ENCODE assay signal across 12 cellular contexts in genomic region chrX:87409113-87409841, GRCh38.
A peak's percentile ranks its signal among the peaks of the same experiment; 100 is the strongest.
DNase-seq lines count a peak whose midpoint lies in the region; ATAC-seq, FAIRE-seq and TF ChIP-seq lines count a peak whose summit lies in the region.
"Had no signal": no experiment of that assay in that cellular context is flagged by ENCODE, and none has a peak within 500 bp of the region (broad histone marks: within the 10 kb centered on the region; RNA-seq: fewer than 3 reads in every experiment).

No MANE protein-coding gene starts in this region.

- H3K4me2 ChIP-seq in GM23338 = no peak overlapping the region

- WGBS in body of pancreas, 2 donors = 20 to 21% methylated on average over 4 to 6 of the region's 7 CpGs
- WGBS in testis, 2 donors = 22 to 33% methylated on average over 7 of the region's 7 CpGs

- H3K9ac ChIP-seq in kidney (ENCODE audit: low read length in 2 of 2) = no peak overlapping the region

- no peaks in the 10 kb centered on the region for H3K9me3 ChIP-seq in body of pancreas
- no peaks in the 10 kb centered on the region for H3K9me3 ChIP-seq in kidney (ENCODE audit: control insufficient read depth in 1 of 2, low read length in 2 of 2)
- no peaks in the 10 kb centered on the region for H3K9me3 ChIP-seq in testis
- H3K9me3 ChIP-seq in CD4-positive, alpha-beta T cell (ENCODE audit: control insufficient read depth, low read length) = no peaks in the 10 kb centered on the region
- no peaks in the 10 kb centered on the region for H3K9me3 ChIP-seq in gastrocnemius medialis

- no peak overlapping the region for H3K27ac Mint-ChIP-seq in CD4-positive, alpha-beta T cell
- no peak overlapping the region for H3K27ac Mint-ChIP-seq in GM23338
- H3K27ac Mint-ChIP-seq: activated B cell treated with CpG ODN at 0.5 μM for 24 hours, memory B cell had no signal

- CTCF ChIA-PET in CD4-positive, alpha-beta T cell (lab: Charles Lee) = no interaction called here

- H3K4me1 ChIP-seq in body of pancreas (peaks cover 5% of the 10 kb centered on the region), kidney (ENCODE audit: control insufficient read depth in 1 of 2, insufficient read depth in 1 of 2, low read depth in 1 of 2, low read length in 2 of 2) (peaks cover 0 to 3% of the 10 kb centered on the region in 2 donors), testis (no peaks in the 10 kb centered on the region), gastrocnemius medialis (no peaks in the 10 kb centered on the region), GM23338 (ENCODE audit: insufficient read depth) (no peaks in the 10 kb centered on the region)

- no peaks in the 10 kb centered on the region for H3K27me3 Mint-ChIP-seq in CD4-positive, alpha-beta T cell
- H3K27me3 Mint-ChIP-seq in GM23338 (ENCODE audit: insufficient read depth, low read depth, poor library complexity) = no peaks in the 10 kb centered on the region
- H3K27me3 Mint-ChIP-seq: activated B cell treated with CpG ODN at 0.5 μM for 24 hours, brain, memory B cell had no signal

- no peaks in the 10 kb centered on the region for H3K36me3 Mint-ChIP-seq in CD4-positive, alpha-beta T cell (ENCODE audit: low read depth)
- H3K36me3 Mint-ChIP-seq in GM23338 (ENCODE audit: low read depth) = peaks cover 3% of the 10 kb centered on the region; the same call in 1 of the 3 replicates
- H3K36me3 Mint-ChIP-seq: brain, memory B cell had no signal

- peaks cover 8% of the 10 kb centered on the region for H3K9me3 Mint-ChIP-seq in CD4-positive, alpha-beta T cell
- H3K9me3 Mint-ChIP-seq in GM23338 = peaks cover 6% of the 10 kb centered on the region; the same call in 1 of the 3 replicates
- H3K9me3 Mint-ChIP-seq: brain had no signal

- POLR2A ChIA-PET in CD4-positive, alpha-beta T cell (lab: Charles Lee) = no interaction called here

- H3K79me2 ChIP-seq in GM23338 (replicated peaks; ENCODE audit: insufficient read depth) = no peaks in the 10 kb centered on the region

- TF ChIP-seq CTCF in body of pancreas (IDR thresholded peaks at IDR 0.05) (no peak), kidney (IDR thresholded peaks at IDR 0.05; ENCODE audit: borderline replicate concordance, extremely low read depth, insufficient read depth) (no peak), testis (IDR thresholded peaks at IDR 0.05) (no peak), gastrocnemius medialis (IDR thresholded peaks at IDR 0.05 in 4 of 5, conservative IDR thresholded peaks at IDR 0.05 in 1 of 5) (no peak), GM23338 (conservative IDR thresholded peaks at IDR 0.05; ENCODE audit: low read depth in 2 of 2) (no peak)
- no peak for TF ChIP-seq CTCF in CD4-positive, alpha-beta T cell (IDR thresholded peaks at IDR 0.05)

- H3K27ac ChIP-seq in body of pancreas (peak overlapping the region in 3 of 4 donors; percentile 47 to 64 (median 55)), kidney (ENCODE audit: low read depth in 2 of 2, low read length in 2 of 2) (peak overlapping the region; percentile 41 to 69), testis (peak overlapping the region; percentile 39 to 45), gastrocnemius medialis (no peak overlapping the region), GM23338 (ENCODE audit: low read depth) (no peak overlapping the region)
- H3K27ac ChIP-seq in CD4-positive, alpha-beta T cell (ENCODE audit: low read depth, low read length) = no peak overlapping the region

- no peak overlapping the region for H3K4me3 ChIP-seq in body of pancreas
- no peak overlapping the region for H3K4me3 ChIP-seq in kidney (ENCODE audit: low read length in 2 of 2)
- no peak overlapping the region for H3K4me3 ChIP-seq in testis
- no peak overlapping the region for H3K4me3 ChIP-seq in gastrocnemius medialis
- H3K4me3 ChIP-seq in GM23338 = no peak overlapping the region

- no peaks in the 10 kb centered on the region for H3K4me1 Mint-ChIP-seq in CD4-positive, alpha-beta T cell (ENCODE audit: low read depth)
- no peaks in the 10 kb centered on the region for H3K4me1 Mint-ChIP-seq in GM23338
- H3K4me1 Mint-ChIP-seq: activated B cell treated with CpG ODN at 0.5 μM for 24 hours, memory B cell had no signal

- in situ Hi-C loops in gastrocnemius medialis (cut with MboI; ENCODE audit: low sequenced_read_pairs in 4 of 4) = no loop called here

- peak; percentile 96 for FAIRE-seq in kidney (lab: Jason Lieb, UNC)
- FAIRE-seq: H1 had no signal

- H3K4me3 Mint-ChIP-seq in CD4-positive, alpha-beta T cell = no peak overlapping the region
- no peak overlapping the region for H3K4me3 Mint-ChIP-seq in GM23338
- H3K4me3 Mint-ChIP-seq: activated B cell treated with CpG ODN at 0.5 μM for 24 hours, brain, memory B cell had no signal

- no peaks in the 10 kb centered on the region for H3K36me3 ChIP-seq in body of pancreas (replicated peaks in 1 of 2; ENCODE audit: insufficient read depth in 1 of 2, low read depth in 2 of 2)
- no peaks in the 10 kb centered on the region for H3K36me3 ChIP-seq in kidney (ENCODE audit: control insufficient read depth in 1 of 2, insufficient read depth in 2 of 2, low read length in 2 of 2)
- no peaks in the 10 kb centered on the region for H3K36me3 ChIP-seq in testis (ENCODE audit: low read depth, missing control alignments)
- no peaks in the 10 kb centered on the region for H3K36me3 ChIP-seq in gastrocnemius medialis
- no peaks in the 10 kb centered on the region for H3K36me3 ChIP-seq in GM23338 (ENCODE audit: insufficient read depth)

- H3F3A ChIP-seq in GM23338 (replicated peaks; ENCODE audit: low read depth) = no peaks in the 10 kb centered on the region

- no peaks in the 10 kb centered on the region for H3K9me2 ChIP-seq in GM23338 (ENCODE audit: insufficient read depth)

- peak; percentile 46 for DNase-seq in LoVo (ENCODE audit: low spot score)
- DNase-seq in body of pancreas = peak; percentile 74 to 94 (median 82)
- peak; percentile 92 for DNase-seq in kidney
- DNase-seq in testis = peak; percentile 81
- no peak for DNase-seq in NCI-H2227 treated with DMSO at 0.1 percent for 48 hours (lab: John Stamatoyannopoulos, UW)
- no peak for DNase-seq in CD4-positive, alpha-beta T cell
- no peak for DNase-seq in gastrocnemius medialis
- DNase-seq in GM23338 (ENCODE audit: low spot score) = no peak
- DNase-seq: activated B cell treated with CpG ODN at 0.5 μM for 24 hours had no signal

- H2AFZ ChIP-seq in GM23338 = no peak overlapping the region

- ATAC-seq in body of pancreas (peak; percentile 99), gastrocnemius medialis (no peak), GM23338 (no peak)
- no peak for ATAC-seq in CD4-positive, alpha-beta T cell (ENCODE audit: poor library complexity)

- intact Hi-C loops in body of pancreas (cut with DNase I) = no loop called here
- intact Hi-C loops in kidney (cut with DNase I) = no loop called here
- intact Hi-C loops in testis (cut with DNase I; ENCODE audit: low total_unique reads) = no loop called here
- intact Hi-C loops in CD4-positive, alpha-beta T cell (cut with DNase I, micrococcal nuclease) = no loop called here
- intact Hi-C loops in gastrocnemius medialis (cut with DNase I; ENCODE audit: low total_unique reads) = no loop called here

- TF ChIP-seq POLR2A in body of pancreas (IDR thresholded peaks at IDR 0.05) (no peak), testis (IDR thresholded peaks at IDR 0.05) (no peak), gastrocnemius medialis (IDR thresholded peaks at IDR 0.05) (no peak)

- H4K20me1 ChIP-seq in GM23338 (replicated peaks; ENCODE audit: insufficient read depth) = no peaks in the 10 kb centered on the region

- H3K27me3 ChIP-seq in body of pancreas (no peaks in the 10 kb centered on the region), testis (no peaks in the 10 kb centered on the region), gastrocnemius medialis (no peaks in the 10 kb centered on the region), GM23338 (ENCODE audit: insufficient read depth) (no peaks in the 10 kb centered on the region)
- no peaks in the 10 kb centered on the region for H3K27me3 ChIP-seq in CD4-positive, alpha-beta T cell (ENCODE audit: control insufficient read depth, insufficient read depth, low read length)

TF ChIP-seq in GM23338, 12 proteins besides CTCF, POLR2A, EP300 and RAD21:
- no peak for TF ChIP-seq POLR2AphosphoS5 (IDR thresholded peaks at IDR 0.05; ENCODE audit: low read depth)
TF ChIP-seq in GM23338: peak in this region for 0.

Comparison
In these comparisons a context has a peak if more than half of its experiments do, and no peak if none do; other contexts are left out.
1. DNase-seq: peak in LoVo (single experiment), body of pancreas (4 of 4), kidney (single experiment) and testis (single experiment); none in NCI-H2227 treated with DMSO at 0.1 percent for 48 hours (single experiment), CD4-positive, alpha-beta T cell (0 of 10), gastrocnemius medialis (0 of 2) and GM23338 (single experiment).
2. H3K27ac ChIP-seq: peak in body of pancreas (3 of 4), kidney (2 of 2) and testis (2 of 2); none in CD4-positive, alpha-beta T cell (single experiment), gastrocnemius medialis (0 of 4) and GM23338 (single experiment).